29 cellular contexts compared by ENCODE assay signal in the genomic region with DNA sequence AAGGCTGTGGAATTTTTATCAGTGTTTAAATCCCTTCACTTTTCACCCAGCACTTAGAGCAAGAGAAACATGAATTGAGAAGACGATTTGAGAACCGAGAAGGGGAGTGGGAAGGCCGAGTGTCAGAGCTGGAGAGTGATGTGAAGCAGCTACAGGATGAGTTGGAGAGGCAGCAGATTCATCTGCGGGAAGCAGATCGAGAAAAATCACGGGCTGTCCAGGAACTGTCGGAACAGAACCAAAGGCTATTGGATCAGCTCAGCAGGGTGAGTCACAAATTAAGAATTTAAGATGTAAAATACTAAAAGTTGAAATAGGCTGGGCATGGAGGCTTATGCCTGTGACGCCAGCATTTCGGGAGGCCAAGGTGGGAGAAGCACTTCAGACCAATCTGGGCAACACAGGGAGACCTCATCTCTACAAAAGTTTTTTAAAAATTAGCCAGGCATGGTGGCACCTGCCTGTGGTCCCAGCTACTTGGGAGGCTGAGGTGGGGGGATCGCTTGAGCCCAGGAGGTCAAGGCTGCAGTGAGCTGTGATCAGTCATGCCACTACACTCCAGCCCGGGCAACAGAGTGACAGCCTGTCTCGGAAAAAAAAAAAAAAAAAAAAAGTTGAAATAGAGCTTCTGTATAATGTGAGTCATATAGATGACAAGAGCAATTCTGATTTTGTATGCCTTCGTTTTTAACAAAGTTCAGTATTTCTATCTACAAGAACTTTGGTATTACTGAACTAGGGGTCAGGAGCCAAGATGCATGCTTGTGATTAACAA. TPM values are rescaled to one million over a fixed set of nuclear protein-coding genes. Genes with fewer than 3 reads are reported as not detected.
DNase-seq lines count a peak whose midpoint lies in the region; ATAC-seq and TF ChIP-seq lines count a peak whose summit lies in the region.
"Had no signal": no experiment of that assay in that cellular context is flagged by ENCODE, and none has a peak within 500 bp of the region (broad histone marks: within the 10 kb centered on the region; RNA-seq: fewer than 3 reads in every experiment).

No MANE protein-coding gene starts in this region.

- POLR2A ChIA-PET in WTC11 (lab: Charles Lee), result interaction anchor here (0.6 kb wide), 2 partner anchors 17 to 1325 kb away, joined by 3 read pairs; no protein-coding TSS in a partner anchor

- H3K36me3 Mint-ChIP-seq in activated naive CD4-positive, alpha-beta T cell treated with anti-CD3 and anti-CD28 coated beads for 36 hours (ENCODE audit: low read depth), result peaks cover 65% of the 10 kb centered on the region
- peaks cover 3% of the 10 kb centered on the region for H3K36me3 Mint-ChIP-seq in WTC11

- no peaks in the 10 kb centered on the region for H3K27me3 Mint-ChIP-seq in activated naive CD4-positive, alpha-beta T cell treated with anti-CD3 and anti-CD28 coated beads for 36 hours (ENCODE audit: low read depth)
- H3K27me3 Mint-ChIP-seq in WTC11 (ENCODE audit: low read depth), result no peaks in the 10 kb centered on the region
- H3K27me3 Mint-ChIP-seq: activated B cell treated with CpG ODN at 0.5 μM for 24 hours; activated naive CD4-positive, alpha-beta T cell treated with anti-CD3 and anti-CD28 coated beads, Interleukin-2, amount 10 ng/mL, durations not matched to agents 7 days and 5 days had no signal

- DNase-seq in activated naive CD4-positive, alpha-beta T cell treated with anti-CD3 and anti-CD28 coated beads for 36 hours, result no peak
- no peak for DNase-seq in activated naive CD4-positive, alpha-beta T cell treated with Interleukin-2 at 50 U/mL for 16 hours
- DNase-seq in WTC11 (ENCODE audit: low spot score), result no peak
- peak; percentile 39 for DNase-seq in glomerular visceral epithelial cell (ENCODE audit: extremely low spot score)
- DNase-seq in stimulated activated naive CD8-positive, alpha-beta T cell treated with anti-CD3 and anti-CD28 coated beads, Interleukin-15, Interleukin-2, amounts not matched to agents 100 U/mL and 50 U/mL, for 24 hours, result no peak
- DNase-seq in ureter (ENCODE audit: low spot score), result no peak
- DNase-seq: activated B cell treated with CpG ODN at 0.5 μM for 24 hours; activated CD4-positive, alpha-beta T cell treated with anti-CD3 and anti-CD28 coated beads, Interleukin-2, amount 50 U/mL, for 48 hours; activated naive CD4-positive, alpha-beta T cell treated with anti-CD3 and anti-CD28 coated beads, Interleukin-2, amount 10 ng/mL, durations not matched to agents 7 days and 5 days; activated T-cell treated with anti-CD3 and anti-CD28 coated beads for 4 hours; caudate nucleus; COR-L47; cortex of kidney; effector memory CD4-positive, alpha-beta T cell; erythroblast; HCEC 1CT; Kasumi-1; NCI-H1417 treated with DMSO at 0.1 percent for 48 hours; NCI-H2081; NCI-H526; NK-92 treated with Interleukin-12 subunit alpha and Interleukin-12 subunit beta, amount 100 ng/mL, for 24 hours; pancreas; PC-9; stimulated activated CD4-positive, alpha-beta T cell treated with anti-CD3 and anti-CD28 coated beads, Interleukin-1b, Interleukin-23, amount 100 ng/mL, for 48 hours; stomach; T-helper 1 cell had no signal

- TF ChIP-seq CTCF in WTC11 (IDR thresholded peaks at IDR 0.05), result no peak

- H3K9me3 Mint-ChIP-seq in activated naive CD4-positive, alpha-beta T cell treated with anti-CD3 and anti-CD28 coated beads for 36 hours, result no peaks in the 10 kb centered on the region
- H3K9me3 Mint-ChIP-seq in WTC11, result no peaks in the 10 kb centered on the region
- H3K9me3 Mint-ChIP-seq: activated B cell treated with CpG ODN at 0.5 μM for 24 hours; activated naive CD4-positive, alpha-beta T cell treated with anti-CD3 and anti-CD28 coated beads, Interleukin-2, amount 10 ng/mL, durations not matched to agents 7 days and 5 days; neural crest cell had no signal

- H3K4me1 Mint-ChIP-seq in activated naive CD4-positive, alpha-beta T cell treated with anti-CD3 and anti-CD28 coated beads for 36 hours (ENCODE audit: low read depth), result peaks cover 64% of the 10 kb centered on the region
- peaks cover 4% of the 10 kb centered on the region for H3K4me1 Mint-ChIP-seq in WTC11
- H3K4me1 Mint-ChIP-seq: neural crest cell had no signal

- H3K27ac Mint-ChIP-seq in activated naive CD4-positive, alpha-beta T cell treated with anti-CD3 and anti-CD28 coated beads for 36 hours, result peak overlapping the region; percentile 38
- peak overlapping the region; percentile 16; the same call in 1 of the 2 replicates for H3K27ac Mint-ChIP-seq in WTC11
- H3K27ac Mint-ChIP-seq: activated B cell treated with CpG ODN at 0.5 μM for 24 hours; activated naive CD4-positive, alpha-beta T cell treated with anti-CD3 and anti-CD28 coated beads, Interleukin-2, amount 10 ng/mL, durations not matched to agents 7 days and 5 days had no signal

- intact Hi-C loops in activated naive CD4-positive, alpha-beta T cell treated with anti-CD3 and anti-CD28 coated beads for 36 hours (cut with micrococcal nuclease), result no loop called here

- ATAC-seq in WTC11, result no peak
- ATAC-seq in stimulated activated naive CD8-positive, alpha-beta T cell treated with anti-CD3 and anti-CD28 coated beads, Interleukin-15, Interleukin-2, amounts not matched to agents 100 U/mL and 50 U/mL, for 24 hours, result peak; percentile 29
- no peak for ATAC-seq in GM18517 (IDR thresholded peaks at IDR 0.05; ENCODE audit: unreplicated experiment)
- ATAC-seq: left lobe of liver, pancreas had no signal

- CTCF ChIA-PET in activated naive CD4-positive, alpha-beta T cell treated with anti-CD3 and anti-CD28 coated beads for 36 hours (lab: Charles Lee), result no interaction called here
- CTCF ChIA-PET in WTC11 (lab: Charles Lee), result interaction anchor here (0.6 kb wide), 1 partner anchor 128 kb away, joined by 4 read pairs; no protein-coding TSS in a partner anchor

- H3K4me3 Mint-ChIP-seq in activated naive CD4-positive, alpha-beta T cell treated with anti-CD3 and anti-CD28 coated beads for 36 hours, result no peak overlapping the region
- no peak overlapping the region for H3K4me3 Mint-ChIP-seq in WTC11
- H3K4me3 Mint-ChIP-seq: activated B cell treated with CpG ODN at 0.5 μM for 24 hours; activated naive CD4-positive, alpha-beta T cell treated with anti-CD3 and anti-CD28 coated beads, Interleukin-2, amount 10 ng/mL, durations not matched to agents 7 days and 5 days; neural crest cell had no signal

TF ChIP-seq in WTC11, 78 proteins besides CTCF, POLR2A, EP300 and RAD21:
- TF ChIP-seq ZNF219 (CRISPR knock-in tag; IDR thresholded peaks at IDR 0.05; ENCODE audit: borderline replicate concordance) (no peak), TCF7 (CRISPR knock-in tag; IDR thresholded peaks at IDR 0.05; ENCODE audit: low read depth) (no peak), ZNF232 (CRISPR knock-in tag; IDR thresholded peaks at IDR 0.05) (no peak)

RNA-seq across cellular contexts. Expression of a gene that starts 9.6 kb away (rescaled TPM):
- 100 to 1,000 TPM; 128 to 133 TPM for total RNA-seq in activated naive CD4-positive, alpha-beta T cell treated with anti-CD3 and anti-CD28 coated beads for 36 hours
- total RNA-seq in WTC11 (2021), result 17.9 to 23.1 TPM (median 20.2 TPM) in 3 replicates
- total RNA-seq in ureter, result 17.2 TPM
